Comparison of ENCODE assay signal across 17 cellular contexts in genomic region chr7:127791790-127792189, GRCh38.
A peak's percentile ranks its signal among the peaks of the same experiment; 100 is the strongest.
DNase-seq lines count a peak whose midpoint lies in the region; ATAC-seq, FAIRE-seq and TF ChIP-seq lines count a peak whose summit lies in the region.
"Had no signal": no experiment of that assay in that cellular context is flagged by ENCODE, and none has a peak within 500 bp of the region (broad histone marks: within the 10 kb centered on the region; RNA-seq: fewer than 3 reads in every experiment).

No MANE protein-coding gene starts in this region.

- no peak overlapping the region for H3K9ac ChIP-seq in skeletal muscle satellite cell (ENCODE audit: low read depth, low read length)

- peak overlapping the region; percentile 9 for H3K4me2 ChIP-seq in skeletal muscle satellite cell (ENCODE audit: low read length)
- H3K4me2 ChIP-seq: GM23338 had no signal

- no peak for ATAC-seq in gastroesophageal sphincter
- ATAC-seq: heart left ventricle, T-helper 17 cell had no signal

- no peak for TF ChIP-seq EP300 in gastroesophageal sphincter (IDR thresholded peaks at IDR 0.05)

- intact Hi-C loops in vagina (cut with DNase I): no loop called here

- H3K9me3 ChIP-seq in skeletal muscle satellite cell (replicated peaks; ENCODE audit: low read length) (no peaks in the 10 kb centered on the region), vagina (no peaks in the 10 kb centered on the region), gastroesophageal sphincter (no peaks in the 10 kb centered on the region)
- H3K9me3 ChIP-seq: heart left ventricle, upper lobe of left lung had no signal

- H3K4me1 ChIP-seq in skeletal muscle satellite cell (ENCODE audit: control insufficient read depth, insufficient read depth, low read length): peaks cover 30% of the 10 kb centered on the region
- H3K4me1 ChIP-seq in vagina: peaks cover 19% of the 10 kb centered on the region
- peaks cover 0 to 18% (median 0%) of the 10 kb centered on the region in 3 donors for H3K4me1 ChIP-seq in gastroesophageal sphincter

- TF ChIP-seq POLR2A in vagina (IDR thresholded peaks at IDR 0.05): no peak
- TF ChIP-seq POLR2A in gastroesophageal sphincter (IDR thresholded peaks at IDR 0.05): no peak

- WGBS in gastroesophageal sphincter (ENCODE audit: low coverage in 1 of 2), 2 donors: 87 to 98% methylated on average over 4 of the region's 4 CpGs

- no peak for FAIRE-seq in bronchial epithelial cell (lab: Jason Lieb, UNC)
- FAIRE-seq: GM12892 had no signal

- DNase-seq in SIG-M5 treated with dmso at 0.1 percent for 504 hours (lab: John Stamatoyannopoulos, UW; ENCODE audit: unreplicated experiment): peak; percentile 17
- DNase-seq in SIG-M5 (lab: John Stamatoyannopoulos, UW): no peak
- DNase-seq in NCI-H2227 (lab: John Stamatoyannopoulos, UW; ENCODE audit: unreplicated experiment): peak; percentile 15
- DNase-seq in bronchial epithelial cell (ENCODE audit: low read depth): peak; percentile 59
- DNase-seq in OCI-M2 (lab: John Stamatoyannopoulos, UW; ENCODE audit: unreplicated experiment): no peak
- DNase-seq in vagina (ENCODE audit: extremely low spot score in 2 of 2): no peak
- DNase-seq: 8988T; CD4-positive, alpha-beta T cell; heart left ventricle; MM.1S; NCI-H774; T-helper 17 cell; upper lobe of left lung had no signal

- H3K27me3 ChIP-seq in bronchial epithelial cell (ENCODE audit: control insufficient read depth, insufficient read depth, low read length): no peaks in the 10 kb centered on the region
- no peaks in the 10 kb centered on the region for H3K27me3 ChIP-seq in skeletal muscle satellite cell (ENCODE audit: control insufficient read depth, insufficient read depth, low read length)
- no peaks in the 10 kb centered on the region for H3K27me3 ChIP-seq in vagina
- no peaks in the 10 kb centered on the region for H3K27me3 ChIP-seq in gastroesophageal sphincter
- H3K27me3 ChIP-seq: heart left ventricle, upper lobe of left lung had no signal

- H3K27ac ChIP-seq in vagina: no peak overlapping the region
- no peak overlapping the region for H3K27ac ChIP-seq in gastroesophageal sphincter
- H3K27ac ChIP-seq: heart left ventricle, upper lobe of left lung had no signal

- TF ChIP-seq CTCF in bronchial epithelial cell (IDR thresholded peaks at IDR 0.05; ENCODE audit: insufficient read depth, low read length, severe bottlenecking) (no peak), vagina (IDR thresholded peaks at IDR 0.05) (no peak), gastroesophageal sphincter (IDR thresholded peaks at IDR 0.05) (no peak)

- H3K4me3 ChIP-seq in bronchial epithelial cell (ENCODE audit: low read depth, low read length) (no peak overlapping the region), skeletal muscle satellite cell (ENCODE audit: low read length) (no peak overlapping the region), vagina (no peak overlapping the region), gastroesophageal sphincter (no peak overlapping the region)
- H3K4me3 ChIP-seq: GM23338, heart left ventricle, upper lobe of left lung had no signal

- H3K36me3 ChIP-seq in bronchial epithelial cell (ENCODE audit: control insufficient read depth, insufficient read depth, low read length) (no peaks in the 10 kb centered on the region), skeletal muscle satellite cell (ENCODE audit: insufficient read depth, low read length) (no peaks in the 10 kb centered on the region), vagina (no peaks in the 10 kb centered on the region), gastroesophageal sphincter (no peaks in the 10 kb centered on the region)
- H3K36me3 ChIP-seq: heart left ventricle, upper lobe of left lung had no signal

Comparison
In these comparisons a context has a peak if more than half of its experiments do, and no peak if none do; other contexts are left out.
1. DNase-seq: peak in SIG-M5 treated with dmso at 0.1 percent for 504 hours (single experiment), NCI-H2227 (single experiment) and bronchial epithelial cell (single experiment); none in SIG-M5 (single experiment), OCI-M2 (single experiment) and vagina (0 of 2).